In genomic region chr19:18310966-18311365, GRCh38 we compare ENCODE assay signal across 2 cellular contexts.
A peak's percentile ranks its signal among the peaks of the same experiment; 100 is the strongest.
TF ChIP-seq lines count a peak whose summit lies in the region.

No MANE protein-coding gene starts in this region.

TF ChIP-seq in HCT116, 20 proteins besides CTCF, POLR2A, EP300 and RAD21:
- no peak for TF ChIP-seq ZNF274 (IDR thresholded peaks at IDR 0.05; ENCODE audit: low read depth, low read length)
- TF ChIP-seq POLR2AphosphoS5 (IDR thresholded peaks at IDR 0.05; ENCODE audit: low read depth, low read length), result 0 out of 2 replicates have a peak, but pooled peaks have one; percentile 2

TF ChIP-seq in H1, 55 proteins besides CTCF, POLR2A, EP300 and RAD21:
- TF ChIP-seq POU5F1 (IDR thresholded peaks at IDR 0.05; ENCODE audit: low read depth, low read length) (no peak), JUND (IDR thresholded peaks at IDR 0.05; ENCODE audit: low read length) (no peak), BCL11A (IDR thresholded peaks at IDR 0.05; ENCODE audit: low read depth in 2 of 2, low read length in 2 of 2) (no peak), SRF (IDR thresholded peaks at IDR 0.05; ENCODE audit: low read depth, low read length) (no peak), CREB1 (IDR thresholded peaks at IDR 0.05) (no peak), KDM1A (IDR thresholded peaks at IDR 0.05; ENCODE audit: borderline replicate concordance, low read length) (no peak)
TF ChIP-seq in H1: peak in this region for 0.
